In genomic region chr1:145286924-145287555, GRCh38 we compare ENCODE assay signal across 9 cellular contexts. TPM values are rescaled to one million over a fixed set of nuclear protein-coding genes. Genes with fewer than 3 reads are reported as not detected.
DNase-seq lines count a peak whose midpoint lies in the region; ATAC-seq, FAIRE-seq and TF ChIP-seq lines count a peak whose summit lies in the region.
"Not testable (repeated sequence)": the region's sequence is repeated elsewhere in the genome, so short reads cannot be mapped to it uniquely, and the experiment has no call there.
"Had no signal": no experiment of that assay in that cellular context is flagged by ENCODE, and none has a peak within 500 bp of the region (broad histone marks: within the 10 kb centered on the region; RNA-seq: fewer than 3 reads in every experiment).

No MANE protein-coding gene starts in this region.

- TF ChIP-seq POLR2A in esophagus muscularis mucosa (IDR thresholded peaks at IDR 0.05; ENCODE audit: low read depth); stomach (IDR thresholded peaks at IDR 0.05): not testable (repeated sequence)

- POLR2A ChIA-PET in CD8-positive, alpha-beta memory T cell (lab: Charles Lee) = not testable (repeated sequence)

- H3K27me3 ChIP-seq in CD8-positive, alpha-beta memory T cell (ENCODE audit: insufficient read depth, low read length, poor library complexity, severe bottlenecking); esophagus muscularis mucosa; kidney epithelial cell (ENCODE audit: control insufficient read depth, insufficient read depth, low read length); pancreas; stomach: not testable (repeated sequence)

- not testable (repeated sequence) for FAIRE-seq in pancreas (lab: Jason Lieb, UNC)

- peak in 1 of 3 experiments; percentile 17 for TF ChIP-seq CTCF in esophagus muscularis mucosa (IDR thresholded peaks at IDR 0.05)
- TF ChIP-seq CTCF in kidney epithelial cell (IDR thresholded peaks at IDR 0.05; ENCODE audit: insufficient read depth, low read length, poor library complexity, severe bottlenecking); pancreas (IDR thresholded peaks at IDR 0.05); stomach (IDR thresholded peaks at IDR 0.05): not testable (repeated sequence)

- not testable (repeated sequence) for H3K27ac ChIP-seq in CD8-positive, alpha-beta memory T cell (ENCODE audit: low read depth, low read length)
- H3K27ac ChIP-seq in esophagus muscularis mucosa (replicated peaks in 1 of 4) = peak overlapping the region; percentile 35 to 73 (median 71)
- H3K27ac ChIP-seq in pancreas = peak overlapping the region in 2 of 4 donors; percentile 8 to 33
- H3K27ac ChIP-seq in stomach = peak overlapping the region in 3 of 5 donors; percentile 31 to 70 (median 32)

- not testable (repeated sequence) for H3K4me3 ChIP-seq in CD8-positive, alpha-beta memory T cell (ENCODE audit: low read length)
- H3K4me3 ChIP-seq in esophagus muscularis mucosa (peak overlapping the region; percentile 45 to 56 (median 50)), kidney epithelial cell (ENCODE audit: low read depth, low read length) (peak overlapping the region; percentile 28), pancreas (peak overlapping the region in 2 of 4 donors; percentile 22 to 39), stomach (peak overlapping the region; percentile 38 to 45 (median 39))

- 0% methylated on average over 7 of the region's 41 CpGs for WGBS in esophagus muscularis mucosa
- 8% methylated on average over 11 to 31 of the region's 41 CpGs for WGBS in pancreas, 2 donors
- WGBS in stomach, 5 donors = 0 to 4% (median 0%) methylated on average over 1 to 25 of the region's 41 CpGs

- CTCF ChIA-PET in CD8-positive, alpha-beta memory T cell (lab: Charles Lee) = not testable (repeated sequence)

- peak overlapping the region; percentile 76 to 93 (median 86) for H3K4me3 Mint-ChIP-seq in CD8-positive, alpha-beta memory T cell
- H3K4me3 Mint-ChIP-seq in activated naive CD8-positive, alpha-beta T cell treated with anti-CD3 and anti-CD28 coated beads for 36 hours = peak overlapping the region; percentile 78

- not testable (repeated sequence) for H3K9me3 ChIP-seq in CD8-positive, alpha-beta memory T cell (ENCODE audit: low read length); esophagus muscularis mucosa; pancreas; stomach

- not testable (repeated sequence) for H3K27me3 Mint-ChIP-seq in CD8-positive, alpha-beta memory T cell; activated naive CD8-positive, alpha-beta T cell treated with anti-CD3 and anti-CD28 coated beads for 36 hours

- peaks cover 6 to 11% (median 10%) of the 10 kb centered on the region in 3 donors for H3K4me1 Mint-ChIP-seq in CD8-positive, alpha-beta memory T cell
- H3K4me1 Mint-ChIP-seq in activated naive CD8-positive, alpha-beta T cell treated with anti-CD3 and anti-CD28 coated beads for 36 hours = not testable (repeated sequence)

- intact Hi-C loops in esophagus muscularis mucosa (cut with DNase I); pancreas (cut with DNase I); stomach (cut with DNase I; ENCODE audit: low total_unique reads): not testable (repeated sequence)

- H3K36me3 Mint-ChIP-seq in CD8-positive, alpha-beta memory T cell; activated naive CD8-positive, alpha-beta T cell treated with anti-CD3 and anti-CD28 coated beads for 36 hours: not testable (repeated sequence)

- peak overlapping the region in 2 of 8 donors; percentile 86 to 87 for H3K27ac Mint-ChIP-seq in CD8-positive, alpha-beta memory T cell
- peak overlapping the region; percentile 82 for H3K27ac Mint-ChIP-seq in activated naive CD8-positive, alpha-beta T cell treated with anti-CD3 and anti-CD28 coated beads for 36 hours

- H3K4me1 ChIP-seq in CD8-positive, alpha-beta memory T cell (ENCODE audit: insufficient read depth, low read length); esophagus muscularis mucosa; pancreas: not testable (repeated sequence)
- peaks cover 0 to 10% (median 4%) of the 10 kb centered on the region in 4 donors for H3K4me1 ChIP-seq in stomach

- ATAC-seq in pancreas = not testable (repeated sequence)

- peak in 3 of 5 donors; percentile 20 to 63 (median 55) for DNase-seq in CD8-positive, alpha-beta memory T cell
- DNase-seq in LHCN-M2 (ENCODE audit: low read depth) (peak; percentile 11), pancreas (peak; percentile 1 to 51 (median 14))
- DNase-seq in activated CD4-positive, alpha-beta T cell treated with anti-CD3 and anti-CD28 coated beads for 4 hours = peak; percentile 10 to 26
- peak; percentile 49 for DNase-seq in activated naive CD8-positive, alpha-beta T cell treated with anti-CD3 and anti-CD28 coated beads for 36 hours
- not testable (repeated sequence) for DNase-seq in esophagus muscularis mucosa (ENCODE audit: extremely low spot score); kidney epithelial cell (ENCODE audit: low read depth); stomach

- not testable (repeated sequence) for TF ChIP-seq EP300 in esophagus muscularis mucosa (IDR thresholded peaks at IDR 0.05); stomach (IDR thresholded peaks at IDR 0.05)

- not testable (repeated sequence) for H3K9me3 Mint-ChIP-seq in CD8-positive, alpha-beta memory T cell; activated naive CD8-positive, alpha-beta T cell treated with anti-CD3 and anti-CD28 coated beads for 36 hours

- H3K36me3 ChIP-seq in CD8-positive, alpha-beta memory T cell (ENCODE audit: insufficient read depth, low read length); esophagus muscularis mucosa; kidney epithelial cell (ENCODE audit: control insufficient read depth, insufficient read depth, low read length); pancreas; stomach: not testable (repeated sequence)

RNA-seq across cellular contexts. Expression of gene PPIAL4D, which starts 45.1 kb away (rescaled TPM):
- total RNA-seq in CD8-positive, alpha-beta memory T cell = not detected
- polyA plus RNA-seq in CD8-positive, alpha-beta memory T cell = not detected
- not detected in 2 replicates for total RNA-seq in LHCN-M2 (2014; rRNA removed)
- polyA plus RNA-seq in LHCN-M2 (2012) = not detected
- not detected for total RNA-seq in activated naive CD8-positive, alpha-beta T cell treated with anti-CD3 and anti-CD28 coated beads for 36 hours
- total RNA-seq in esophagus muscularis mucosa = not detected
- total RNA-seq in kidney epithelial cell = not detected in 2 replicates
- not detected for total RNA-seq in pancreas
- not detected for polyA plus RNA-seq in pancreas
- total RNA-seq in stomach = not detected
- polyA plus RNA-seq in stomach = not detected
- total RNA-seq: liver had no signal
- polyA plus RNA-seq: liver had no signal
